Comparison of ENCODE assay signal across 24 cellular contexts in the genomic region with DNA sequence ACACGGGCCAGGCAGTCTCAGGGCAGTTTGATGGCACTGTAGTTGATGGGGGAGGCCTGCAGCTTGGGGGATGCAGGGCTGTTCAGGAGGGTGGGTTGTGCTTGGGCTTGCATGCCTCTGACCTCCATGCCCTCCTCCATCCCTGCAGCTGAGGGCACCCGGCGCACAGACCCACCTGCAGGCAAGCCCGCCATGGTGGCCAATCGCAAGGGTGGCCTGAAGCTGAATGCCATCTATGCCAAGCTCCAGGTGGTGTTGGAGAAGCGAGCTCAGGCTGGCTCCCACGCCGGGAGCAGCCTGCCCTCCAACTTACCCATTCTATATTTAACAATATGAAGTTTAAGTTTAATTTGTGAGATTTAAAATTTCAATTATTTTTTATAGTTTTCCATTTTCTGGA.
"Had no signal": no experiment of that assay in that cellular context is flagged by ENCODE, and none has a peak within 500 bp of the region (broad histone marks: within the 10 kb centered on the region; RNA-seq: fewer than 3 reads in every experiment).

No MANE protein-coding gene starts in this region.

- H3K36me3 ChIP-seq: stomach, suprapubic skin, thoracic aorta, thyroid gland, tibial artery, transverse colon, upper lobe of left lung, upper lobe of right lung, uterus, vagina had no signal

- FAIRE-seq: urothelium cell line had no signal

- H3K27me3 ChIP-seq: stomach, suprapubic skin, testis, thyroid gland, tibial artery, transverse colon, upper lobe of left lung, upper lobe of right lung, uterus, vagina had no signal

- DNase-seq: stimulated activated CD4-positive, alpha-beta T cell treated with anti-CD3 and anti-CD28 coated beads, Interleukin-2, amount 100 ng/mL, for 48 hours; stimulated activated CD4-positive, alpha-beta T cell treated with anti-CD3 and anti-CD28 coated beads, Interleukin-4, amount 100 ng/mL, for 1 hour; stimulated activated CD4-positive, alpha-beta T cell treated with anti-CD3 and anti-CD28 coated beads, Interleukin-4, amount 100 ng/mL, for 24 hours; stimulated activated CD4-positive, alpha-beta T cell treated with anti-CD3 and anti-CD28 coated beads, Interleukin-4, amount 100 ng/mL, for 4 hours; stimulated activated CD8-positive, alpha-beta memory T cell treated with anti-CD3 and anti-CD28 coated beads, Interleukin-4, amount 100 ng/mL, for 48 hours; stimulated activated naive B cell treated with anti-CD40 and anti-IgM and Interleukin-4, amounts not matched to agents 10 μg/mL and 1 μg/mL and 100 μg/mL, for 72 hours; stimulated activated naive CD4-positive, alpha-beta T cell; stimulated activated naive CD4-positive, alpha-beta T cell treated with Interleukin-2 at 50 U/mL for 16 hours; stimulated activated naive CD8-positive, alpha-beta T cell treated with anti-CD3 and anti-CD28 coated beads, Interleukin-15, amount 100 ng/mL, for 72 hours; stimulated activated naive CD8-positive, alpha-beta T cell treated with anti-CD3 and anti-CD28 coated beads, Interleukin-15, Interleukin-2, amounts not matched to agents 100 U/mL and 50 U/mL, for 24 hours; stomach; substantia nigra; testis; thyroid gland; tibial artery; transverse colon; trophoblast cell; upper lobe of right lung; uterus had no signal

- H3K4me1 ChIP-seq: stomach, suprapubic skin, testis, thyroid gland, transverse colon, upper lobe of left lung, upper lobe of right lung, uterus, vagina had no signal

- H3K27ac ChIP-seq: stomach, suprapubic skin, testis, thoracic aorta, thyroid gland, tibial artery, transverse colon, upper lobe of left lung, upper lobe of right lung, uterus, vagina had no signal

- H3K4me3 ChIP-seq: stomach, suprapubic skin, testis, thoracic aorta, thyroid gland, tibial artery, transverse colon, upper lobe of left lung, upper lobe of right lung, uterus, vagina had no signal

- H3K9me3 ChIP-seq: stomach, suprapubic skin, testis, thoracic aorta, thyroid gland, tibial artery, transverse colon, upper lobe of left lung, upper lobe of right lung, uterus, vagina had no signal
